Comparison of ENCODE assay signal across 1 cellular context in genomic region chr14:23260849-23261248, GRCh38.
TF ChIP-seq lines count a peak whose summit lies in the region.
"Not testable (repeated sequence)": the region's sequence is repeated elsewhere in the genome, so short reads cannot be mapped to it uniquely, and the experiment has no call there.

No MANE protein-coding gene starts in this region.

TF ChIP-seq in HepG2, 621 proteins besides CTCF, POLR2A, EP300 and RAD21:
- 0 out of 2 replicates have a peak, but pooled peaks have one; percentile 36 for TF ChIP-seq LCORL (IDR thresholded peaks at IDR 0.05)
- TF ChIP-seq LCORL (CRISPR knock-in tag; IDR thresholded peaks at IDR 0.05), result not testable (repeated sequence)
